ENCODE assay signal across 9 cellular contexts in genomic region chr7:148261996-148262688, GRCh38.
A peak's percentile ranks its signal among the peaks of the same experiment; 100 is the strongest.
DNase-seq lines count a peak whose midpoint lies in the region; ATAC-seq, FAIRE-seq and TF ChIP-seq lines count a peak whose summit lies in the region.
"Had no signal": no experiment of that assay in that cellular context is flagged by ENCODE, and none has a peak within 500 bp of the region (broad histone marks: within the 10 kb centered on the region; RNA-seq: fewer than 3 reads in every experiment).

No MANE protein-coding gene starts in this region.

- peak overlapping the region; percentile 38 for H3K4me3 Mint-ChIP-seq in activated T-cell treated with anti-CD3 and anti-CD28 coated beads, Interleukin-2, amount 50 U/mL, for 4 hours

- H3K4me3 ChIP-seq in HepG2 (replicated peaks in 1 of 3; ENCODE audit: insufficient read depth in 1 of 3, low read depth in 2 of 3, low read length in 3 of 3) (no peak overlapping the region), suprapubic skin (peak overlapping the region; percentile 14)
- H3K4me3 ChIP-seq: lower lobe of right lung had no signal

- H3K4me2 ChIP-seq in HepG2 (ENCODE audit: low read depth, low read length) = no peak overlapping the region

- H3K36me3 Mint-ChIP-seq in activated T-cell treated with anti-CD3 and anti-CD28 coated beads, Interleukin-2, amount 50 U/mL, for 4 hours (ENCODE audit: insufficient read depth) = no peaks in the 10 kb centered on the region

- ATAC-seq in activated T-cell treated with anti-CD3 and anti-CD28 coated beads, Interleukin-2, amount 50 U/mL, for 4 hours = peak in 1 of 2 donors; percentile 28
- ATAC-seq in HepG2 (no peak; the same call in 2 of the 3 replicates), GM18519 (IDR thresholded peaks at IDR 0.05; ENCODE audit: low FRiP score, unreplicated experiment) (no peak)

- BruUV-seq in HepG2 (replicated peaks; lab: Mats Ljungman, UMichigan) = no TSS peak

- H3K9ac ChIP-seq in HepG2 (ENCODE audit: insufficient read depth, low read depth, low read length) = no peak overlapping the region

- no peaks in the 10 kb centered on the region for H3K9me3 Mint-ChIP-seq in activated T-cell treated with anti-CD3 and anti-CD28 coated beads, Interleukin-2, amount 50 U/mL, for 4 hours

- H3K4me1 Mint-ChIP-seq in activated T-cell treated with anti-CD3 and anti-CD28 coated beads, Interleukin-2, amount 50 U/mL, for 4 hours (ENCODE audit: low read depth) = peaks cover 9% of the 10 kb centered on the region

- CTCF ChIA-PET in HepG2 (lab: Yijun Ruan, JAX; ENCODE audit: low intra/inter-chr PET ratio, low total read pairs) = no interaction called here

- TF ChIP-seq RAD21 in HepG2 (CRISPR knock-in tag; IDR thresholded peaks at IDR 0.05) = no peak

- in situ Hi-C loops in HepG2 (cut with HindIII; ENCODE audit: extremely low pct_ligation_motif_present, low pct_unique_long_range_greater_than_20kb) = loop anchor here (10.0 to 25.0 kb wide), 2 partner anchors 223 to 700 kb away; no protein-coding TSS in a partner anchor
- in situ Hi-C loops in GM13977 (cut with MboI; ENCODE audit: low pct_unique_long_range_greater_than_20kb, low sequenced_read_pairs, unreplicated experiment) = loop anchor here (10.0 kb wide), 1 partner anchor 703 kb away; no protein-coding TSS in a partner anchor

- TF ChIP-seq EP300 in HepG2 (IDR thresholded peaks at IDR 0.05; ENCODE audit: low read depth in 2 of 2, low read length in 2 of 2) (no peak), HepG2 (CRISPR knock-in tag; IDR thresholded peaks at IDR 0.05; ENCODE audit: borderline replicate concordance) (no peak), suprapubic skin (IDR thresholded peaks at IDR 0.05) (no peak)

- POLR2A ChIA-PET in HepG2 (lab: Yijun Ruan, JAX) = no interaction called here

- no peak for FAIRE-seq in HepG2 (lab: Jason Lieb, UNC)

- no peaks in the 10 kb centered on the region for H4K20me1 ChIP-seq in HepG2 (ENCODE audit: insufficient read depth, low read length)

- no peak for TF ChIP-seq POLR2A in HepG2 (IDR thresholded peaks at IDR 0.05; ENCODE audit: insufficient read depth in 1 of 2, low read depth in 2 of 2, low read length in 2 of 2)
- TF ChIP-seq POLR2A in suprapubic skin (IDR thresholded peaks at IDR 0.05) = no peak

- H3K9me3 ChIP-seq in HepG2 (ENCODE audit: low read length) (no peaks in the 10 kb centered on the region), suprapubic skin (no peaks in the 10 kb centered on the region)
- H3K9me3 ChIP-seq: lower lobe of right lung had no signal

- H3K27me3 Mint-ChIP-seq in activated T-cell treated with anti-CD3 and anti-CD28 coated beads, Interleukin-2, amount 50 U/mL, for 4 hours (ENCODE audit: low read depth) = peaks cover 17% of the 10 kb centered on the region

- H3K36me3 ChIP-seq in HepG2 (replicated peaks in 1 of 2; ENCODE audit: control insufficient read depth in 1 of 2, insufficient read depth in 2 of 2, low read length in 2 of 2) = no peaks in the 10 kb centered on the region
- H3K36me3 ChIP-seq in suprapubic skin = no peaks in the 10 kb centered on the region
- H3K36me3 ChIP-seq: lower lobe of right lung had no signal

- WGBS in HepG2 (ENCODE audit: low lambda C conversion rate) = 37% methylated on average over 12 of the region's 12 CpGs
- 57% methylated on average over 12 of the region's 12 CpGs for WGBS in suprapubic skin

- H3K27ac ChIP-seq in HepG2 (ENCODE audit: extremely low read length, insufficient read depth, low read length) (no peak overlapping the region), suprapubic skin (no peak overlapping the region)
- H3K27ac ChIP-seq: lower lobe of right lung had no signal

- H3K4me1 ChIP-seq in HepG2 (ENCODE audit: insufficient read depth, low read length) (no peaks in the 10 kb centered on the region), suprapubic skin (peaks cover 7% of the 10 kb centered on the region)

- no peak overlapping the region for H2AFZ ChIP-seq in HepG2 (ENCODE audit: low read length)

- H3K27me3 ChIP-seq in HepG2 (ENCODE audit: control insufficient read depth in 1 of 2, insufficient read depth in 2 of 2, low read length in 2 of 2) = peaks cover 0 to 20% of the 10 kb centered on the region in 2 experiments; a peak in 1 of 5 replicates
- peaks cover 1% of the 10 kb centered on the region for H3K27me3 ChIP-seq in suprapubic skin

- no peak for DNase-seq in activated T-cell treated with anti-CD3 and anti-CD28 coated beads, Interleukin-2, amount 50 U/mL, for 4 hours
- DNase-seq in activated T-cell treated with anti-CD3 and anti-CD28 coated beads for 4 hours = no peak
- peak; percentile 84 for DNase-seq in SK-N-DZ (ENCODE audit: low spot score)
- no peak for DNase-seq in HepG2 (ENCODE audit: low spot score)
- no peak for DNase-seq in suprapubic skin (ENCODE audit: low spot score in 2 of 2)
- no peak for DNase-seq in GM13977 (ENCODE audit: low spot score)
- DNase-seq in NK-92 treated with Interleukin-12 subunit alpha and Interleukin-12 subunit beta, amount 100 ng/mL, for 24 hours (lab: John Stamatoyannopoulos, UW) = no peak

- H3K79me2 ChIP-seq in HepG2 (ENCODE audit: insufficient read depth, low read length) = no peaks in the 10 kb centered on the region

- intact Hi-C loops in HepG2 (cut with micrococcal nuclease; ENCODE audit: unreplicated experiment) = loop anchor here (5.0 kb wide), 1 partner anchor 705 kb away; no protein-coding TSS in a partner anchor

- no peak for TF ChIP-seq CTCF in HepG2 (CRISPR knock-in tag; IDR thresholded peaks at IDR 0.05)
- TF ChIP-seq CTCF in suprapubic skin (IDR thresholded peaks at IDR 0.05) = no peak
- TF ChIP-seq CTCF in GM13977 (IDR thresholded peaks at IDR 0.05; ENCODE audit: extremely low read depth, insufficient read depth, missing control alignments) = no peak

TF ChIP-seq in HepG2, 621 proteins besides CTCF, POLR2A, EP300 and RAD21:
- TF ChIP-seq TRIM24 (CRISPR knock-in tag; IDR thresholded peaks at IDR 0.05) = no peak
- peak; percentile 88 for TF ChIP-seq MAFF (IDR thresholded peaks at IDR 0.05; ENCODE audit: low read depth, low read length)
- peak; percentile 84 to 92 for TF ChIP-seq MAFK (conservative IDR thresholded peaks at IDR 0.05 in 1 of 2, IDR thresholded peaks at IDR 0.05 in 1 of 2; ENCODE audit: low read length in 2 of 2)
